10 cellular contexts compared by ENCODE assay signal in genomic region chr11:60891103-60891741, GRCh38. TPM values are rescaled to one million over a fixed set of nuclear protein-coding genes. Genes with fewer than 3 reads are reported as not detected.
A peak's percentile ranks its signal among the peaks of the same experiment; 100 is the strongest.
DNase-seq lines count a peak whose midpoint lies in the region; ATAC-seq and TF ChIP-seq lines count a peak whose summit lies in the region.
"Had no signal": no experiment of that assay in that cellular context is flagged by ENCODE, and none has a peak within 500 bp of the region (broad histone marks: within the 10 kb centered on the region; RNA-seq: fewer than 3 reads in every experiment).

No MANE protein-coding gene starts in this region.

- POLR2A ChIA-PET in activated CD4-positive, alpha-beta memory T cell treated with anti-CD3 and anti-CD28 coated beads for 36 hours (lab: Charles Lee) = interaction anchor here (0.6 kb wide), 1 partner anchor 41 kb away, joined by 3 read pairs; no protein-coding TSS in a partner anchor

- peaks cover 58 to 66% of the 10 kb centered on the region in 2 donors for H3K36me3 Mint-ChIP-seq in CD14-positive monocyte
- H3K36me3 Mint-ChIP-seq in activated CD4-positive, alpha-beta memory T cell treated with anti-CD3 and anti-CD28 coated beads for 36 hours = peaks cover 45% of the 10 kb centered on the region

- peak overlapping the region in 4 of 7 donors; percentile 12 to 60 (median 46) for H3K27ac Mint-ChIP-seq in CD14-positive monocyte
- H3K27ac Mint-ChIP-seq in activated CD4-positive, alpha-beta memory T cell treated with anti-CD3 and anti-CD28 coated beads for 36 hours = no peak overlapping the region

- no peak for TF ChIP-seq CTCF in CD14-positive monocyte (IDR thresholded peaks at IDR 0.05)

- no peaks in the 10 kb centered on the region for H3K27me3 Mint-ChIP-seq in CD14-positive monocyte (ENCODE audit: low read depth in 3 of 3)
- H3K27me3 Mint-ChIP-seq in activated CD4-positive, alpha-beta memory T cell treated with anti-CD3 and anti-CD28 coated beads for 36 hours = no peaks in the 10 kb centered on the region

- peaks cover 0 to 2% (median 0%) of the 10 kb centered on the region in 7 donors for H3K9me3 Mint-ChIP-seq in CD14-positive monocyte
- H3K9me3 Mint-ChIP-seq in activated CD4-positive, alpha-beta memory T cell treated with anti-CD3 and anti-CD28 coated beads for 36 hours = no peaks in the 10 kb centered on the region

- DNase-seq in CD14-positive monocyte (ENCODE audit: low spot score) = no peak
- peak; percentile 65 for DNase-seq in UCSD-AML1 (lab: John Stamatoyannopoulos, UW; ENCODE audit: unreplicated experiment)
- peak; percentile 60 for DNase-seq in left cardiac atrium
- no peak for DNase-seq in activated CD4-positive, alpha-beta memory T cell treated with anti-CD3 and anti-CD28 coated beads for 36 hours
- DNase-seq: amygdala; NCI-H2029 treated with DMSO at 0.1 percent for 48 hours; NK-92 treated with Interleukin-12 subunit alpha and Interleukin-12 subunit beta, amount 100 ng/mL, for 24 hours had no signal

- H3K4me3 Mint-ChIP-seq in CD14-positive monocyte = no peak overlapping the region
- H3K4me3 Mint-ChIP-seq in activated CD4-positive, alpha-beta memory T cell treated with anti-CD3 and anti-CD28 coated beads for 36 hours = no peak overlapping the region

- intact Hi-C loops in CD14-positive monocyte (cut with micrococcal nuclease) (loop anchor here in 1 of 2 donors (5.0 kb wide), 1 partner anchor 59 kb away; no protein-coding TSS in a partner anchor), left cardiac atrium (cut with DNase I) (no loop called here)
- intact Hi-C loops in activated CD4-positive, alpha-beta memory T cell treated with anti-CD3 and anti-CD28 coated beads for 36 hours (cut with micrococcal nuclease) = no loop called here

- ATAC-seq in left cardiac atrium (peak in 1 of 2 donors; percentile 39), HG03439 (IDR thresholded peaks at IDR 0.05; ENCODE audit: unreplicated experiment) (no peak), HG03097 (IDR thresholded peaks at IDR 0.05; ENCODE audit: low FRiP score, unreplicated experiment) (no peak)

- H3K4me1 Mint-ChIP-seq in CD14-positive monocyte = peaks cover 23% of the 10 kb centered on the region
- no peaks in the 10 kb centered on the region for H3K4me1 Mint-ChIP-seq in activated CD4-positive, alpha-beta memory T cell treated with anti-CD3 and anti-CD28 coated beads for 36 hours (ENCODE audit: low read depth)

- CTCF ChIA-PET in activated CD4-positive, alpha-beta memory T cell treated with anti-CD3 and anti-CD28 coated beads for 36 hours (lab: Charles Lee) = interaction anchor here (0.6 to 3.6 kb wide), 3 partner anchors 8 to 60 kb away, joined by 4 to 24 read pairs (median 4); no protein-coding TSS in a partner anchor

RNA-seq across cellular contexts. Expression of gene PRPF19, which starts 15.2 kb away (rescaled TPM):
- polyA plus RNA-seq in CD14-positive monocyte = 10 to 100 TPM in 1 of 2 donors, 1 to 10 TPM in 1; 7.8 to 12.2 TPM
- total RNA-seq in left cardiac atrium = 10 to 100 TPM; 40.3 to 42.3 TPM
- 100 to 1,000 TPM; 127 to 139 TPM for total RNA-seq in activated CD4-positive, alpha-beta memory T cell treated with anti-CD3 and anti-CD28 coated beads for 36 hours

RNA-seq across cellular contexts. Expression of gene TMEM109, which starts 22.7 kb away (rescaled TPM):
- 100 to 1,000 TPM; 110 to 112 TPM for polyA plus RNA-seq in CD14-positive monocyte
- total RNA-seq in left cardiac atrium = 100 to 1,000 TPM in 1 of 2 donors, 10 to 100 TPM in 1; 98.1 to 109 TPM
- 100 to 1,000 TPM; 101 to 106 TPM for total RNA-seq in activated CD4-positive, alpha-beta memory T cell treated with anti-CD3 and anti-CD28 coated beads for 36 hours

RNA-seq across cellular contexts. Expression of gene ZP1, which starts 23.9 kb away (rescaled TPM):
- polyA plus RNA-seq in CD14-positive monocyte = under 1 TPM in 1 of 2 donors, not detected in 1; 0.40 TPM
- total RNA-seq in left cardiac atrium = not detected
- total RNA-seq in activated CD4-positive, alpha-beta memory T cell treated with anti-CD3 and anti-CD28 coated beads for 36 hours = not detected
- total RNA-seq: frontal cortex had no signal

RNA-seq across cellular contexts. Expression of gene TMEM132A, which starts 33.0 kb away (rescaled TPM):
- under 1 TPM; 0.21 to 0.31 TPM for polyA plus RNA-seq in CD14-positive monocyte
- total RNA-seq in left cardiac atrium = 1 to 10 TPM; 5.1 to 9.7 TPM
- total RNA-seq in activated CD4-positive, alpha-beta memory T cell treated with anti-CD3 and anti-CD28 coated beads for 36 hours = 1 to 10 TPM; 3.3 to 5.7 TPM

RNA-seq across cellular contexts. Expression of gene PTGDR2, which starts 35.5 kb away (rescaled TPM):
- under 1 TPM; 0.46 to 0.65 TPM for polyA plus RNA-seq in CD14-positive monocyte
- total RNA-seq in left cardiac atrium = under 1 TPM in 1 of 2 donors, not detected in 1; 0.27 TPM
- total RNA-seq in activated CD4-positive, alpha-beta memory T cell treated with anti-CD3 and anti-CD28 coated beads for 36 hours = under 1 TPM; 0.33 to 0.36 TPM

Comparison
In these comparisons a context has a peak if more than half of its experiments do, and no peak if none do; other contexts are left out.
1. DNase-seq: peak in UCSD-AML1 (single experiment) and left cardiac atrium (single experiment); none in CD14-positive monocyte (single experiment) and activated CD4-positive, alpha-beta memory T cell treated with anti-CD3 and anti-CD28 coated beads for 36 hours (single experiment).